Comparison of ENCODE assay signal across 1 cellular context in the genomic region with DNA sequence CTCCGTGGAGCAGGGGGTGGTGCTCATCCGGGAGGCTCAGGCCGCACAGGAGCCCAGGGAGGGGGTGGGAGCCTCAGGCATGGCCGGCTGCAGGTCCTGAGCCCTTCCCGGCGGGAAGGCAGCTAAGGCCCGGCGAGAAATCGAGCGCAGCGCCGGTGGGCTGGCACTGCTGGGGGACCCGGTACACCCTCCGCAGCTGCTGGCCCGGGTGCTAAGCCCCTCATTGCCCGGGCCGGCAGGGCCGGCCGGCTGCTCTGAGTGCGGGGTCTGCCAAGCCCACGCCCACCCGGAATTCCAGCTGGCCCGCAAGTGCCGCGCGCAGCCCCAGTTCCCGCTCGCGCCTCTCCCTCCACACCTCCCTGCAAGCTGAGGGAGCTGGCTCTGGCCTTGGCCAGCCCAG. TPM values are rescaled to one million over a fixed set of nuclear protein-coding genes. Genes with fewer than 3 reads are reported as not detected.
"Had no signal": no experiment of that assay in that cellular context is flagged by ENCODE, and none has a peak within 500 bp of the region (broad histone marks: within the 10 kb centered on the region; RNA-seq: fewer than 3 reads in every experiment).

No MANE protein-coding gene starts in this region.

RNA-seq across cellular contexts. Expression of a gene that starts 7.1 kb away (rescaled TPM):
- total RNA-seq: IMR-90 had no signal
